21 cellular contexts compared by ENCODE assay signal in genomic region chr10:4144802-4145201, GRCh38.
DNase-seq lines count a peak whose midpoint lies in the region; ATAC-seq, FAIRE-seq and TF ChIP-seq lines count a peak whose summit lies in the region.
"Had no signal": no experiment of that assay in that cellular context is flagged by ENCODE, and none has a peak within 500 bp of the region (broad histone marks: within the 10 kb centered on the region; RNA-seq: fewer than 3 reads in every experiment).

No MANE protein-coding gene starts in this region.

- no peaks in the 10 kb centered on the region for H3K23me2 ChIP-seq in H1 (ENCODE audit: low read depth, low read length)

- no peak for TF ChIP-seq POLR2A in H1 (IDR thresholded peaks at IDR 0.05; ENCODE audit: control extremely low read depth in 1 of 2, low read depth in 2 of 2, low read length in 2 of 2)
- no peak for TF ChIP-seq POLR2A in heart left ventricle (IDR thresholded peaks at IDR 0.05)

- peak overlapping the region; percentile 85; the same call in 1 of the 2 replicates for H2AFZ ChIP-seq in H1 (ENCODE audit: low read length)
- H2AFZ ChIP-seq: GM23338 had no signal

- intact Hi-C loops in heart left ventricle (cut with DNase I) (no loop called here), left ventricle myocardium inferior (cut with micrococcal nuclease) (no loop called here)
- intact Hi-C loops in CD8-positive, alpha-beta T cell (cut with DNase I, micrococcal nuclease), result no loop called here

- H3K4me1 ChIP-seq in H1 (replicated peaks in 1 of 4; ENCODE audit: control insufficient read depth in 3 of 4, insufficient read depth in 4 of 4, low read length in 3 of 4), result peaks cover 0 to 3% (median 0%) of the 10 kb centered on the region in 4 experiments; a peak in 2 of 7 replicates
- no peaks in the 10 kb centered on the region for H3K4me1 ChIP-seq in heart left ventricle
- no peaks in the 10 kb centered on the region for H3K4me1 ChIP-seq in left ventricle myocardium inferior
- no peaks in the 10 kb centered on the region for H3K4me1 ChIP-seq in CD8-positive, alpha-beta T cell (ENCODE audit: insufficient read depth, low read length)
- H3K4me1 ChIP-seq: thyroid gland had no signal

- TF ChIP-seq EP300 in H1 (IDR thresholded peaks at IDR 0.05; ENCODE audit: borderline replicate concordance in 1 of 2, low read depth in 2 of 2, low read length in 2 of 2), result no peak

- no peak overlapping the region for H3K27ac ChIP-seq in H1 (ENCODE audit: low read depth, low read length)
- no peak overlapping the region for H3K27ac ChIP-seq in heart left ventricle
- no peak overlapping the region for H3K27ac ChIP-seq in left ventricle myocardium inferior (replicated peaks)
- H3K27ac ChIP-seq in CD8-positive, alpha-beta T cell (ENCODE audit: low read depth, low read length), result no peak overlapping the region
- H3K27ac ChIP-seq: BLaER1 treated with 17β-estradiol and CSF1 and Interleukin-3, amounts not matched to agents 10 nM and 100 nM; HL-60; thyroid gland had no signal

- H4K91ac ChIP-seq in H1 (replicated peaks; ENCODE audit: insufficient read length, low read length), result no peak overlapping the region

- no peak for TF ChIP-seq RAD21 in H1 (IDR thresholded peaks at IDR 0.05 in 1 of 2, conservative IDR thresholded peaks at IDR 0.05 in 1 of 2; ENCODE audit: low read depth in 2 of 2, low read length in 2 of 2)

- no peak overlapping the region for H2BK20ac ChIP-seq in H1 (ENCODE audit: low read length)

- no peak overlapping the region for H3K56ac ChIP-seq in H1 (replicated peaks; ENCODE audit: insufficient read length, low read depth, low read length)

- ATAC-seq in GM18498 (IDR thresholded peaks at IDR 0.05; ENCODE audit: unreplicated experiment) (no peak), heart left ventricle (no peak)
- ATAC-seq in CD8-positive, alpha-beta T cell, result no peak
- ATAC-seq: activated CD4-positive, CD25-positive, alpha-beta regulatory T cell treated with anti-CD3 and anti-CD28 coated beads, Interleukin-2, amount 50 U/mL, for 24 hours; GM23338; stimulated activated memory B cell treated with anti-CD40 and anti-IgM and Interleukin-4, amounts not matched to agents 10 μg/mL and 1 μg/mL and 100 μg/mL, for 72 hours had no signal

- CTCF ChIA-PET in H1 (lab: Charles Lee; ENCODE audit: partially characterized antibody), result no interaction called here
- CTCF ChIA-PET in CD8-positive, alpha-beta T cell (lab: Charles Lee), result no interaction called here

- no peaks in the 10 kb centered on the region for H3K27me3 ChIP-seq in H1 (replicated peaks in 1 of 4; ENCODE audit: control insufficient read depth in 3 of 4, extremely low read depth in 1 of 4, insufficient read depth in 3 of 4, low read length in 3 of 4)
- no peaks in the 10 kb centered on the region for H3K27me3 ChIP-seq in heart left ventricle
- H3K27me3 ChIP-seq in left ventricle myocardium inferior (ENCODE audit: low read depth), result no peaks in the 10 kb centered on the region
- H3K27me3 ChIP-seq in CD8-positive, alpha-beta T cell (ENCODE audit: insufficient read depth, low read length), result no peaks in the 10 kb centered on the region
- H3K27me3 ChIP-seq: BLaER1 treated with 17β-estradiol and CSF1 and Interleukin-3, amounts not matched to agents 10 nM and 100 nM; thyroid gland had no signal

- no peak overlapping the region for H3K23ac ChIP-seq in H1 (ENCODE audit: insufficient read length)

- H2BK15ac ChIP-seq in H1 (ENCODE audit: low read length), result no peak overlapping the region

- H3K14ac ChIP-seq in H1 (ENCODE audit: insufficient read length), result no peak overlapping the region

- no peak overlapping the region for H3K4me3 Mint-ChIP-seq in nephron progenitor cell
- no peak overlapping the region for H3K4me3 Mint-ChIP-seq in CD8-positive, alpha-beta T cell
- H3K4me3 Mint-ChIP-seq: activated naive CD8-positive, alpha-beta T cell treated with anti-CD3 and anti-CD28 coated beads, Interleukin-2, amount 10 ng/mL, durations not matched to agents 7 days and 5 days; GM23338; stimulated activated memory B cell treated with anti-CD40 and anti-IgM and Interleukin-4, amounts not matched to agents 10 μg/mL and 1 μg/mL and 100 μg/mL, for 72 hours had no signal

- H3K36me3 Mint-ChIP-seq in nephron progenitor cell (ENCODE audit: low read depth), result peaks cover 12% of the 10 kb centered on the region
- no peaks in the 10 kb centered on the region for H3K36me3 Mint-ChIP-seq in CD8-positive, alpha-beta T cell

- H4K5ac ChIP-seq in H1 (ENCODE audit: insufficient read length, low read depth, low read length), result no peak overlapping the region

- FAIRE-seq in H1 (lab: Jason Lieb, UNC), result no peak

- no peak overlapping the region for H3K9ac ChIP-seq in H1 (replicated peaks in 1 of 4; ENCODE audit: extremely low read depth in 1 of 4, low read depth in 3 of 4, low read length in 3 of 4)
- H3K9ac ChIP-seq: BLaER1 treated with 17β-estradiol and CSF1 and Interleukin-3, amounts not matched to agents 10 nM and 100 nM had no signal

- H3K4me2 ChIP-seq in H1 (ENCODE audit: insufficient read depth in 1 of 2, low read depth in 2 of 2, low read length in 2 of 2), result no peak overlapping the region
- H3K4me2 ChIP-seq: GM23338 had no signal

- H3K36me3 ChIP-seq in H1 (ENCODE audit: control insufficient read depth in 2 of 4, insufficient read depth in 4 of 4, low read length in 3 of 4), result no peaks in the 10 kb centered on the region
- no peaks in the 10 kb centered on the region for H3K36me3 ChIP-seq in heart left ventricle
- H3K36me3 ChIP-seq in left ventricle myocardium inferior, result no peaks in the 10 kb centered on the region
- no peaks in the 10 kb centered on the region for H3K36me3 ChIP-seq in CD8-positive, alpha-beta T cell (ENCODE audit: insufficient read depth, low read length)
- H3K36me3 ChIP-seq: thyroid gland had no signal

- no peaks in the 10 kb centered on the region for H4K20me1 ChIP-seq in H1 (replicated peaks in 1 of 2; ENCODE audit: control insufficient read depth in 1 of 2, insufficient read depth in 2 of 2, low read length in 2 of 2)
- H4K20me1 ChIP-seq: BLaER1 treated with 17β-estradiol and CSF1 and Interleukin-3, amounts not matched to agents 10 nM and 100 nM had no signal

- no peak overlapping the region for H2BK120ac ChIP-seq in H1 (replicated peaks; ENCODE audit: low read depth, low read length)

- peaks cover 5 to 11% of the 10 kb centered on the region in 2 experiments; a peak in 2 of 4 replicates for H3K9me3 ChIP-seq in H1 (ENCODE audit: insufficient read depth in 2 of 2, low read depth in 1 of 2, low read length in 1 of 2)
- H3K9me3 ChIP-seq in heart left ventricle, result peaks cover 0 to 23% (median 15%) of the 10 kb centered on the region in 12 donors
- peaks cover 20% of the 10 kb centered on the region for H3K9me3 ChIP-seq in left ventricle myocardium inferior (replicated peaks)
- peaks cover 8% of the 10 kb centered on the region for H3K9me3 ChIP-seq in CD8-positive, alpha-beta T cell (ENCODE audit: low read length)
- H3K9me3 ChIP-seq: thyroid gland had no signal

- H3K4me1 Mint-ChIP-seq in nephron progenitor cell, result peaks cover 19% of the 10 kb centered on the region
- H3K4me1 Mint-ChIP-seq in CD8-positive, alpha-beta T cell (ENCODE audit: low read depth), result no peaks in the 10 kb centered on the region
- H3K4me1 Mint-ChIP-seq: stimulated activated memory B cell treated with anti-CD40 and anti-IgM and Interleukin-4, amounts not matched to agents 10 μg/mL and 1 μg/mL and 100 μg/mL, for 72 hours had no signal

- TF ChIP-seq CTCF in H1 (IDR thresholded peaks at IDR 0.05; ENCODE audit: control extremely low read depth in 1 of 3, insufficient read depth in 1 of 3, low read depth in 1 of 3, low read length in 3 of 3), result no peak
- TF ChIP-seq CTCF in nephron progenitor cell (IDR thresholded peaks at IDR 0.05), result no peak
- no peak for TF ChIP-seq CTCF in heart left ventricle (IDR thresholded peaks at IDR 0.05)
- TF ChIP-seq CTCF in left ventricle myocardium inferior (IDR thresholded peaks at IDR 0.05; ENCODE audit: borderline replicate concordance), result no peak
- TF ChIP-seq CTCF in CD8-positive, alpha-beta T cell (IDR thresholded peaks at IDR 0.05), result no peak

- H3K4ac ChIP-seq in H1 (replicated peaks; ENCODE audit: insufficient read length, low read depth, low read length), result no peak overlapping the region

- peaks cover 6% of the 10 kb centered on the region for H3K27me3 Mint-ChIP-seq in nephron progenitor cell (ENCODE audit: low read depth, poor library complexity)
- H3K27me3 Mint-ChIP-seq in CD8-positive, alpha-beta T cell (ENCODE audit: low read depth), result no peaks in the 10 kb centered on the region
- H3K27me3 Mint-ChIP-seq: activated naive CD8-positive, alpha-beta T cell treated with anti-CD3 and anti-CD28 coated beads, Interleukin-2, amount 10 ng/mL, durations not matched to agents 7 days and 5 days had no signal

- POLR2A ChIA-PET in H1 (lab: Charles Lee; ENCODE audit: partially characterized antibody), result no interaction called here
- POLR2A ChIA-PET in CD8-positive, alpha-beta T cell (lab: Charles Lee), result interaction anchor here (1.4 kb wide), 1 partner anchor 10 kb away, joined by 4 read pairs; no protein-coding TSS in a partner anchor

- no peak overlapping the region for H4K8ac ChIP-seq in H1 (ENCODE audit: extremely low read depth, insufficient read depth, low read length)

- H2BK12ac ChIP-seq in H1 (ENCODE audit: low read depth, low read length), result no peak overlapping the region

- H3K9me3 Mint-ChIP-seq in nephron progenitor cell, result peaks cover 21% of the 10 kb centered on the region
- H3K9me3 Mint-ChIP-seq in CD8-positive, alpha-beta T cell, result peaks cover 18% of the 10 kb centered on the region

- DNase-seq in GM03348 (ENCODE audit: low spot score), result peak; percentile 25
- peak; percentile 60 for DNase-seq in RPMI7951 (ENCODE audit: low read depth)
- no peak for DNase-seq in H1 (ENCODE audit: low read depth in 1 of 2, low spot score in 2 of 2)
- DNase-seq in nephron progenitor cell, result peak; percentile 8
- DNase-seq in heart left ventricle, result no peak
- DNase-seq in left ventricle myocardium inferior, result no peak
- no peak for DNase-seq in CD8-positive, alpha-beta T cell
- DNase-seq: activated naive CD8-positive, alpha-beta T cell treated with anti-CD3 and anti-CD28 coated beads, Interleukin-2, amount 10 ng/mL, durations not matched to agents 7 days and 5 days; effector CD4-positive, alpha-beta T cell; kidney glomerular epithelial cell; NCI-H1436; NCI-H774; stimulated activated CD4-positive, alpha-beta T cell treated with anti-CD3 and anti-CD28 coated beads, Interleukin-15, amount 100 ng/mL, for 24 hours; T-helper 9 cell; thyroid gland had no signal

- H3K4me3 ChIP-seq in H1 (ENCODE audit: extremely low read depth in 1 of 4, insufficient read depth in 2 of 4, low read depth in 3 of 4, low read length in 4 of 4) (no peak overlapping the region), heart left ventricle (no peak overlapping the region), left ventricle myocardium inferior (no peak overlapping the region)
- no peak overlapping the region for H3K4me3 ChIP-seq in CD8-positive, alpha-beta T cell (ENCODE audit: low read depth, low read length)
- H3K4me3 ChIP-seq: BLaER1 treated with 17β-estradiol and CSF1 and Interleukin-3, amounts not matched to agents 10 nM and 100 nM; GM23338; thyroid gland had no signal

- no peak overlapping the region for H2AK5ac ChIP-seq in H1 (ENCODE audit: low read depth, low read length)

- H2BK5ac ChIP-seq in H1 (ENCODE audit: low read depth, low read length), result no peak overlapping the region

- 88% methylated on average over 6 of the region's 6 CpGs; no CpG with 5 or more reads in 1 of the 2 experiments for WGBS in H1 (ENCODE audit: extremely low coverage in 1 of 2, insufficient coverage in 1 of 2, insufficient read length in 1 of 2, insufficient replicate concordance in 2 of 2, low coverage in 1 of 2, low lambda C conversion rate in 2 of 2, missing lambda C conversion rate in 1 of 2), 2 experiments
- 90 to 94% (median 91%) methylated on average over 6 of the region's 6 CpGs for WGBS in heart left ventricle, 4 donors

- peak overlapping the region; percentile 85 for H3K27ac Mint-ChIP-seq in nephron progenitor cell
- H3K27ac Mint-ChIP-seq in CD8-positive, alpha-beta T cell, result no peak overlapping the region
- H3K27ac Mint-ChIP-seq: activated naive CD8-positive, alpha-beta T cell treated with anti-CD3 and anti-CD28 coated beads, Interleukin-2, amount 10 ng/mL, durations not matched to agents 7 days and 5 days; GM23338; stimulated activated memory B cell treated with anti-CD40 and anti-IgM and Interleukin-4, amounts not matched to agents 10 μg/mL and 1 μg/mL and 100 μg/mL, for 72 hours had no signal

- H3K79me2 ChIP-seq in H1 (ENCODE audit: control insufficient read depth in 1 of 2, insufficient read depth in 2 of 2, low read length in 2 of 2), result no peaks in the 10 kb centered on the region

- H3K79me1 ChIP-seq in H1 (ENCODE audit: low read depth, low read length), result no peaks in the 10 kb centered on the region

- H3K18ac ChIP-seq in H1 (ENCODE audit: extremely low read depth, low read length), result no peak overlapping the region

Comparison
In these comparisons a context has a peak if more than half of its experiments do, and no peak if none do; other contexts are left out.
1. DNase-seq: peak in GM03348 (single experiment), RPMI7951 (single experiment) and nephron progenitor cell (single experiment); none in H1 (0 of 2), heart left ventricle (0 of 5), left ventricle myocardium inferior (single experiment) and CD8-positive, alpha-beta T cell (0 of 7).